17 cellular contexts compared by ENCODE assay signal in the genomic region with DNA sequence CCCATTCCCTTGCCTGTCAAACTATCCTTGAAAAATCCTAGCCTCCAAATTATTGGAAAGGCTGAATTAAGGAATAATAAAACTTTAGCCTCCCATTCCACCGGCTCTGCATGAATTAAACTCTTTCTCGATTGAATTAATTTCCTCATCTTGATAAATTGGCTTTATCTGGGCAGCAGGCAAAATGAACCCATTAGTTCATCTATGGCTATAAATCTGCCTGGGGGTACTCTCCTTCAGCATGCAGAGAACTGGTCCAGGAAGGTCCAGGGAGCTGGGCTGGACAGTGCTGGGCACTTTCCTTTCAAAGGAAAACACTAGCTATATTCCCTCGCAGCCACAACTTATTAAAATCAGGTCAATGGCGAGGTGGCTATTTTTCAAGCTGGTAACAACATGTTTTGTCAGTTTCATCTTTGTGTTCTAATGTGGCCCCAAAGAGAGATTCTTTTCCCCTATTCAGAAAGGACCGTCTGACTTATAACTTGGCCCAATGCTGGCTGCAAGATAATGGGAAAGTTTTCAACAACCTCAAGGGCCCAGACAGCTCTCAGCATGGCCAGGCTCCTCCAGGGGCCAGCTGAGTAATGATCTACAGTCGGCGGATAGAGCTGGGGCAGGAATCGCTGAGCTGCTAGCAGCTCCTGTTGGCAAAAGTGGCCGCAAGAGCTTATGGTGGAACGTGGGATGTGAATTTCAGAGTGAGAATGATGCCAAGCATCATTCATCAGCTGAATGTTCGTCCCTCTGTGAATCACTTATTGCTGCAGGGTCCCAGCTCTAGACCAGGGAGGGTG.
DNase-seq lines count a peak whose midpoint lies in the region; ATAC-seq and TF ChIP-seq lines count a peak whose summit lies in the region.
"Had no signal": no experiment of that assay in that cellular context is flagged by ENCODE, and none has a peak within 500 bp of the region (broad histone marks: within the 10 kb centered on the region; RNA-seq: fewer than 3 reads in every experiment).

No MANE protein-coding gene starts in this region.

- no peak overlapping the region for H3K27ac Mint-ChIP-seq in activated T-helper 17 cell treated with anti-CD3 and anti-CD28 coated beads, Interleukin-2, amount 50 U/mL, for 72 hours

- WGBS in sigmoid colon, 2 donors, result 96% methylated on average over 11 of the region's 11 CpGs

- DNase-seq in osteoblast (ENCODE audit: insufficient read length, low spot score, missing footprints), result peak; percentile 54
- DNase-seq in COLO829 (ENCODE audit: low spot score), result no peak
- no peak for DNase-seq in sigmoid colon
- DNase-seq: 8988T; ACHN; AML-193; Caco-2; CD4-positive, alpha-beta memory T cell; DMS153; DND-41; H7; HCEC 1CT had no signal

- H3K27ac ChIP-seq in KMS-11, result peak overlapping the region; percentile 4; the same call in 1 of the 2 replicates
- no peak overlapping the region for H3K27ac ChIP-seq in osteoblast (ENCODE audit: low read depth, low read length)
- no peak overlapping the region for H3K27ac ChIP-seq in sigmoid colon
- H3K27ac ChIP-seq: A549, GM23248 had no signal

- H3K27me3 ChIP-seq in KMS-11 (ENCODE audit: insufficient read depth, low read depth) (no peaks in the 10 kb centered on the region), osteoblast (ENCODE audit: insufficient read depth, low read length) (no peaks in the 10 kb centered on the region), sigmoid colon (no peaks in the 10 kb centered on the region)

- H2AFZ ChIP-seq in KMS-11 (ENCODE audit: low read depth) (no peak overlapping the region), osteoblast (ENCODE audit: low read length) (no peak overlapping the region)
- H2AFZ ChIP-seq: GM23248 had no signal

- no peak for TF ChIP-seq POLR2A in sigmoid colon (IDR thresholded peaks at IDR 0.05)

- TF ChIP-seq EP300 in sigmoid colon (IDR thresholded peaks at IDR 0.05), result no peak

- H4K20me1 ChIP-seq in KMS-11 (ENCODE audit: insufficient read depth), result no peaks in the 10 kb centered on the region
- H4K20me1 ChIP-seq in osteoblast (ENCODE audit: insufficient read depth, low read length), result peaks cover 2% of the 10 kb centered on the region

- no peaks in the 10 kb centered on the region for H3K27me3 Mint-ChIP-seq in activated T-helper 17 cell treated with anti-CD3 and anti-CD28 coated beads, Interleukin-2, amount 50 U/mL, for 72 hours
- H3K27me3 Mint-ChIP-seq: CD4-positive, alpha-beta memory T cell had no signal

- H3K9me3 ChIP-seq in osteoblast (ENCODE audit: low read depth, low read length), result no peaks in the 10 kb centered on the region
- peaks cover 0 to 3% (median 0%) of the 10 kb centered on the region in 4 donors for H3K9me3 ChIP-seq in sigmoid colon
- H3K9me3 ChIP-seq: A549 had no signal

- no peaks in the 10 kb centered on the region for H3K9me3 Mint-ChIP-seq in activated T-helper 17 cell treated with anti-CD3 and anti-CD28 coated beads, Interleukin-2, amount 50 U/mL, for 72 hours

- peak; percentile 47; the same call in 1 of the 3 replicates for ATAC-seq in SK-N-SH treated with all-trans-retinoic acid at 6 μM for 48 hours
- no peak for ATAC-seq in activated T-helper 17 cell treated with anti-CD3 and anti-CD28 coated beads, Interleukin-2, amount 50 U/mL, for 72 hours (replicated peaks)
- ATAC-seq: A549 had no signal

- no peaks in the 10 kb centered on the region for H3K79me2 ChIP-seq in KMS-11 (ENCODE audit: insufficient read depth, low read depth)
- no peaks in the 10 kb centered on the region for H3K79me2 ChIP-seq in osteoblast (ENCODE audit: insufficient read depth, low read length)

- H3K4me3 ChIP-seq in KMS-11 (IDR thresholded peaks at IDR 0.05; ENCODE audit: insufficient read depth, low read depth, low read length) (no peak overlapping the region), osteoblast (ENCODE audit: insufficient read depth, low read length) (no peak overlapping the region), sigmoid colon (no peak overlapping the region)
- H3K4me3 ChIP-seq: A549, GM23248 had no signal

- no peak for TF ChIP-seq CTCF in KMS-11 (conservative IDR thresholded peaks at IDR 0.05; ENCODE audit: low read depth, low read length)
- TF ChIP-seq CTCF in osteoblast (IDR thresholded peaks at IDR 0.05; ENCODE audit: extremely low read depth, low read depth, low read length), result no peak
- TF ChIP-seq CTCF in sigmoid colon (IDR thresholded peaks at IDR 0.05), result no peak

- no peaks in the 10 kb centered on the region for H3K4me1 Mint-ChIP-seq in activated T-helper 17 cell treated with anti-CD3 and anti-CD28 coated beads, Interleukin-2, amount 50 U/mL, for 72 hours
- H3K4me1 Mint-ChIP-seq: CD4-positive, alpha-beta memory T cell had no signal

- peaks cover 19% of the 10 kb centered on the region for H3K4me1 ChIP-seq in KMS-11 (ENCODE audit: low read depth, poor library complexity, severe bottlenecking)
- H3K4me1 ChIP-seq in osteoblast (ENCODE audit: insufficient read depth, low read length), result peaks cover 7% of the 10 kb centered on the region
- no peaks in the 10 kb centered on the region for H3K4me1 ChIP-seq in sigmoid colon
- H3K4me1 ChIP-seq: A549, Caco-2 had no signal

- intact Hi-C loops in sigmoid colon (cut with DNase I), result no loop called here

- no peaks in the 10 kb centered on the region for H3K36me3 Mint-ChIP-seq in activated T-helper 17 cell treated with anti-CD3 and anti-CD28 coated beads, Interleukin-2, amount 50 U/mL, for 72 hours (ENCODE audit: low read depth)

- H3K9ac ChIP-seq in KMS-11, result no peak overlapping the region
- H3K9ac ChIP-seq: GM23248 had no signal

- H3K4me2 ChIP-seq in KMS-11 (peak overlapping the region; percentile 41; the same call in 1 of the 2 replicates), osteoblast (ENCODE audit: insufficient read depth, low read length) (no peak overlapping the region)
- H3K4me2 ChIP-seq: A549 had no signal

- H3K36me3 ChIP-seq in KMS-11 (ENCODE audit: insufficient read depth), result no peaks in the 10 kb centered on the region
- no peaks in the 10 kb centered on the region for H3K36me3 ChIP-seq in osteoblast (ENCODE audit: insufficient read depth, low read length)
- peaks cover 0 to under 1% (median 0%) of the 10 kb centered on the region in 4 donors for H3K36me3 ChIP-seq in sigmoid colon

- no peak overlapping the region for H3K4me3 Mint-ChIP-seq in activated T-helper 17 cell treated with anti-CD3 and anti-CD28 coated beads, Interleukin-2, amount 50 U/mL, for 72 hours
- H3K4me3 Mint-ChIP-seq: CD4-positive, alpha-beta memory T cell had no signal

TF ChIP-seq in SK-N-SH treated with all-trans-retinoic acid at 6 μM for 48 hours, 23 proteins besides CTCF, POLR2A, EP300 and RAD21 (continues in another document):
- TF ChIP-seq ZNF8 (CRISPR knock-in tag; IDR thresholded peaks at IDR 0.05), result no peak
- TF ChIP-seq, protein P1, sequence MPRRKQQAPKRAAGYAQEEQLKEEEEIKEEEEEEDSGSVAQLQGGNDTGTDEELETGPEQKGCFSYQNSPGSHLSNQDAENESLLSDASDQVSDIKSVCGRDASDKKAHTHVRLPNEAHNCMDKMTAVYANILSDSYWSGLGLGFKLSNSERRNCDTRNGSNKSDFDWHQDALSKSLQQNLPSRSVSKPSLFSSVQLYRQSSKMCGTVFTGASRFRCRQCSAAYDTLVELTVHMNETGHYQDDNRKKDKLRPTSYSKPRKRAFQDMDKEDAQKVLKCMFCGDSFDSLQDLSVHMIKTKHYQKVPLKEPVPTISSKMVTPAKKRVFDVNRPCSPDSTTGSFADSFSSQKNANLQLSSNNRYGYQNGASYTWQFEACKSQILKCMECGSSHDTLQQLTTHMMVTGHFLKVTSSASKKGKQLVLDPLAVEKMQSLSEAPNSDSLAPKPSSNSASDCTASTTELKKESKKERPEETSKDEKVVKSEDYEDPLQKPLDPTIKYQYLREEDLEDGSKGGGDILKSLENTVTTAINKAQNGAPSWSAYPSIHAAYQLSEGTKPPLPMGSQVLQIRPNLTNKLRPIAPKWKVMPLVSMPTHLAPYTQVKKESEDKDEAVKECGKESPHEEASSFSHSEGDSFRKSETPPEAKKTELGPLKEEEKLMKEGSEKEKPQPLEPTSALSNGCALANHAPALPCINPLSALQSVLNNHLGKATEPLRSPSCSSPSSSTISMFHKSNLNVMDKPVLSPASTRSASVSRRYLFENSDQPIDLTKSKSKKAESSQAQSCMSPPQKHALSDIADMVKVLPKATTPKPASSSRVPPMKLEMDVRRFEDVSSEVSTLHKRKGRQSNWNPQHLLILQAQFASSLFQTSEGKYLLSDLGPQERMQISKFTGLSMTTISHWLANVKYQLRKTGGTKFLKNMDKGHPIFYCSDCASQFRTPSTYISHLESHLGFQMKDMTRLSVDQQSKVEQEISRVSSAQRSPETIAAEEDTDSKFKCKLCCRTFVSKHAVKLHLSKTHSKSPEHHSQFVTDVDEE (CRISPR knock-in tag; IDR thresholded peaks at IDR 0.05), result peak; percentile 87; the same call in 1 of the 2 replicates
- TF ChIP-seq ISL1 (CRISPR knock-in tag; IDR thresholded peaks at IDR 0.05), result peak; percentile 84
- TF ChIP-seq, protein P2, sequence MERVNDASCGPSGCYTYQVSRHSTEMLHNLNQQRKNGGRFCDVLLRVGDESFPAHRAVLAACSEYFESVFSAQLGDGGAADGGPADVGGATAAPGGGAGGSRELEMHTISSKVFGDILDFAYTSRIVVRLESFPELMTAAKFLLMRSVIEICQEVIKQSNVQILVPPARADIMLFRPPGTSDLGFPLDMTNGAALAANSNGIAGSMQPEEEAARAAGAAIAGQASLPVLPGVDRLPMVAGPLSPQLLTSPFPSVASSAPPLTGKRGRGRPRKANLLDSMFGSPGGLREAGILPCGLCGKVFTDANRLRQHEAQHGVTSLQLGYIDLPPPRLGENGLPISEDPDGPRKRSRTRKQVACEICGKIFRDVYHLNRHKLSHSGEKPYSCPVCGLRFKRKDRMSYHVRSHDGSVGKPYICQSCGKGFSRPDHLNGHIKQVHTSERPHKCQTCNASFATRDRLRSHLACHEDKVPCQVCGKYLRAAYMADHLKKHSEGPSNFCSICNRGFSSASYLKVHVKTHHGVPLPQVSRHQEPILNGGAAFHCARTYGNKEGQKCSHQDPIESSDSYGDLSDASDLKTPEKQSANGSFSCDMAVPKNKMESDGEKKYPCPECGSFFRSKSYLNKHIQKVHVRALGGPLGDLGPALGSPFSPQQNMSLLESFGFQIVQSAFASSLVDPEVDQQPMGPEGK (CRISPR knock-in tag; IDR thresholded peaks at IDR 0.05; ENCODE audit: borderline replicate concordance), result no peak
- no peak for TF ChIP-seq RARB (CRISPR knock-in tag; IDR thresholded peaks at IDR 0.05)
- TF ChIP-seq PPARA (CRISPR knock-in tag; IDR thresholded peaks at IDR 0.05; ENCODE audit: borderline replicate concordance), result no peak
- TF ChIP-seq ZFP30 (CRISPR knock-in tag; IDR thresholded peaks at IDR 0.05), result no peak
- no peak for TF ChIP-seq SNAI2 (CRISPR knock-in tag; IDR thresholded peaks at IDR 0.05)
- TF ChIP-seq ESRRG (CRISPR knock-in tag; IDR thresholded peaks at IDR 0.05), result no peak
- no peak for TF ChIP-seq ZNF70 (CRISPR knock-in tag; IDR thresholded peaks at IDR 0.05)
